ENCODE assay signal across 8 cellular contexts in genomic region chr5:6712136-6712581, GRCh38. TPM values are rescaled to one million over a fixed set of nuclear protein-coding genes. Genes with fewer than 3 reads are reported as not detected.
A peak's percentile ranks its signal among the peaks of the same experiment; 100 is the strongest.
DNase-seq lines count a peak whose midpoint lies in the region; ATAC-seq and TF ChIP-seq lines count a peak whose summit lies in the region.

No MANE protein-coding gene starts in this region.

- no peak overlapping the region for H2BK20ac ChIP-seq in H9 (ENCODE audit: low read depth, low read length, poor library complexity, severe bottlenecking)

- CTCF ChIA-PET in WTC11 (lab: Charles Lee): interaction anchor here (0.8 to 1.5 kb wide), 2 partner anchors 12 to 25 kb away, joined by 3 to 5 read pairs; no protein-coding TSS in a partner anchor

- H2AFZ ChIP-seq in H9 (ENCODE audit: low read length): no peak overlapping the region

- ATAC-seq in WTC11: peak; percentile 30

- peak overlapping the region; percentile 53 for H3K18ac ChIP-seq in H9 (ENCODE audit: insufficient read length, low read depth, low read length)

- peaks cover 11% of the 10 kb centered on the region for H3K23me2 ChIP-seq in H9 (ENCODE audit: insufficient read length, low read depth, low read length, poor library complexity, severe bottlenecking)

- H4K91ac ChIP-seq in H9 (ENCODE audit: insufficient read length, low read depth, low read length): no peak overlapping the region

- no peak overlapping the region for H2BK12ac ChIP-seq in H9 (ENCODE audit: insufficient read length, low read depth, low read length)

- H3K27ac Mint-ChIP-seq in H9: peak overlapping the region in 2 of 3 experiments; percentile 87 to 92; a peak in 4 of 7 replicates
- peak overlapping the region; percentile 86 for H3K27ac Mint-ChIP-seq in WTC11

- H3F3A ChIP-seq in DOHH2 (ENCODE audit: control insufficient read depth, insufficient read depth): peaks cover 3% of the 10 kb centered on the region; the same call in 1 of the 2 replicates

- POLR2A ChIA-PET in WTC11 (lab: Charles Lee): interaction anchor here (0.6 to 1.7 kb wide), 2 partner anchors 14 to 201 kb away, joined by 3 to 8 read pairs; no protein-coding TSS in a partner anchor

- H3K4me2 ChIP-seq in DOHH2 (ENCODE audit: low read length) (peak overlapping the region; percentile 93), H9 (ENCODE audit: insufficient read depth, insufficient read length, low read length) (peak overlapping the region; percentile 87)

- WGBS in H9 (ENCODE audit: extremely low coverage, insufficient read length, low lambda C conversion rate): no CpG with 5 or more reads among the region's 37 CpGs

- no peak overlapping the region for H3K23ac ChIP-seq in H9 (ENCODE audit: insufficient read length, low read depth, low read length)

- H3K4me1 ChIP-seq in DOHH2 (ENCODE audit: control insufficient read depth, low read length) (peaks cover 40% of the 10 kb centered on the region), H9 (ENCODE audit: insufficient read depth, low read length) (no peaks in the 10 kb centered on the region; the same call in 1 of the 2 replicates)

- H3K9me3 Mint-ChIP-seq in H9 (no peaks in the 10 kb centered on the region; a peak in 2 of 5 replicates), WTC11 (no peaks in the 10 kb centered on the region)

- H4K5ac ChIP-seq in H9 (ENCODE audit: insufficient read length, low read depth, low read length): no peak overlapping the region

- H3K27ac ChIP-seq in DOHH2 (ENCODE audit: low read depth, low read length) (peak overlapping the region; percentile 83), H9 (ENCODE audit: insufficient read length, low read depth, low read length) (no peak overlapping the region)

- H3K36me3 Mint-ChIP-seq in H9 (ENCODE audit: insufficient read depth in 1 of 3, low read depth in 3 of 3) (peaks cover 0 to 5% (median 2%) of the 10 kb centered on the region in 3 experiments; a peak in 2 of 7 replicates), WTC11 (no peaks in the 10 kb centered on the region)

- no peaks in the 10 kb centered on the region for H3K9me3 ChIP-seq in DOHH2 (ENCODE audit: control insufficient read depth, insufficient read depth, low read length)
- no peaks in the 10 kb centered on the region for H3K9me3 ChIP-seq in H9 (ENCODE audit: control insufficient read depth, low read depth, low read length)

- no peak overlapping the region for H2BK15ac ChIP-seq in H9 (ENCODE audit: low read depth, low read length)

- peak overlapping the region; percentile 83 for H3K4me3 ChIP-seq in DOHH2 (ENCODE audit: low read length)

- H3K4ac ChIP-seq in H9 (ENCODE audit: low read depth, low read length): no peak overlapping the region

- peak; percentile 56 for DNase-seq in H9
- peak; percentile 41 to 55 for DNase-seq in NCI-H1930 (lab: John Stamatoyannopoulos, UW)
- DNase-seq in WTC11 (ENCODE audit: low spot score): peak; percentile 48
- peak; percentile 54 for DNase-seq in cerebellar cortex (ENCODE audit: low spot score)
- peak; percentile 78 for DNase-seq in kidney tubule cell (ENCODE audit: low spot score)
- DNase-seq in stimulated activated CD4-positive, alpha-beta T cell treated with anti-CD3 and anti-CD28 coated beads, Interleukin-4, amount 100 ng/mL, for 4 hours: peak; percentile 22 to 44
- no peak for DNase-seq in amniotic stem cell (lab: John Stamatoyannopoulos, UW)

- H3K27me3 ChIP-seq in DOHH2 (ENCODE audit: control insufficient read depth, low read length) (no peaks in the 10 kb centered on the region), H9 (ENCODE audit: insufficient read depth, low read length) (no peaks in the 10 kb centered on the region)

- H3K4me3 Mint-ChIP-seq in H9 (peak overlapping the region; percentile 79 to 90), WTC11 (peak overlapping the region; percentile 84)

- no peaks in the 10 kb centered on the region for H3K9me2 ChIP-seq in DOHH2 (replicated peaks; ENCODE audit: control insufficient read depth, low read length)

- peaks cover 21% of the 10 kb centered on the region for H4K20me1 ChIP-seq in DOHH2 (ENCODE audit: control insufficient read depth, insufficient read depth, low read depth, low read length)
- peaks cover 11% of the 10 kb centered on the region for H4K20me1 ChIP-seq in H9 (ENCODE audit: control insufficient read depth, insufficient read depth, insufficient read length)

- H3K36me3 ChIP-seq in DOHH2 (ENCODE audit: control insufficient read depth, low read length): peaks cover 25% of the 10 kb centered on the region

- H3K56ac ChIP-seq in H9 (ENCODE audit: insufficient read length, low read depth, low read length): no peak overlapping the region

- no peak overlapping the region for H2BK5ac ChIP-seq in H9 (ENCODE audit: insufficient read length, low read length)

- H3K79me2 ChIP-seq in DOHH2 (ENCODE audit: control insufficient read depth, low read length) (peaks cover 31% of the 10 kb centered on the region), H9 (ENCODE audit: insufficient read depth, low read length) (peaks cover 14% of the 10 kb centered on the region; the same call in 1 of the 2 replicates)

- TF ChIP-seq CTCF in DOHH2 (IDR thresholded peaks at IDR 0.05; ENCODE audit: low read depth, low read length, poor library complexity, severe bottlenecking) (no peak), H9 (conservative IDR thresholded peaks at IDR 0.05) (no peak), WTC11 (IDR thresholded peaks at IDR 0.05) (no peak)

- H3K79me1 ChIP-seq in H9 (ENCODE audit: insufficient read depth, low read depth, low read length, poor library complexity, severe bottlenecking): peaks cover 8% of the 10 kb centered on the region

- no peak overlapping the region for H2BK120ac ChIP-seq in H9 (ENCODE audit: low read depth, low read length, poor library complexity, severe bottlenecking)

- no peak overlapping the region for H3T11ph ChIP-seq in H9 (ENCODE audit: low read length)

- H3K14ac ChIP-seq in H9 (ENCODE audit: insufficient read depth, low read length): peak overlapping the region; percentile 79

- no peak overlapping the region for H4K8ac ChIP-seq in H9 (replicated peaks; ENCODE audit: insufficient read length, low read depth, low read length)

- H3K4me1 Mint-ChIP-seq in H9 (peaks cover 30% of the 10 kb centered on the region in 2 experiments), WTC11 (peaks cover 30% of the 10 kb centered on the region)

- peak overlapping the region; percentile 54 for H3K9ac ChIP-seq in H9 (ENCODE audit: extremely low read depth, insufficient read length, low read length)

- H3K27me3 Mint-ChIP-seq in H9 (ENCODE audit: low read depth) (peaks cover 19% of the 10 kb centered on the region), WTC11 (ENCODE audit: low read depth) (peaks cover 17% of the 10 kb centered on the region)

- no peak overlapping the region for H2AK5ac ChIP-seq in H9 (ENCODE audit: insufficient read length, low read length)

TF ChIP-seq in WTC11, 78 proteins besides CTCF, POLR2A, EP300 and RAD21:
- no peak for TF ChIP-seq ATF1 (CRISPR knock-in tag; IDR thresholded peaks at IDR 0.05)
- TF ChIP-seq, protein P1, sequence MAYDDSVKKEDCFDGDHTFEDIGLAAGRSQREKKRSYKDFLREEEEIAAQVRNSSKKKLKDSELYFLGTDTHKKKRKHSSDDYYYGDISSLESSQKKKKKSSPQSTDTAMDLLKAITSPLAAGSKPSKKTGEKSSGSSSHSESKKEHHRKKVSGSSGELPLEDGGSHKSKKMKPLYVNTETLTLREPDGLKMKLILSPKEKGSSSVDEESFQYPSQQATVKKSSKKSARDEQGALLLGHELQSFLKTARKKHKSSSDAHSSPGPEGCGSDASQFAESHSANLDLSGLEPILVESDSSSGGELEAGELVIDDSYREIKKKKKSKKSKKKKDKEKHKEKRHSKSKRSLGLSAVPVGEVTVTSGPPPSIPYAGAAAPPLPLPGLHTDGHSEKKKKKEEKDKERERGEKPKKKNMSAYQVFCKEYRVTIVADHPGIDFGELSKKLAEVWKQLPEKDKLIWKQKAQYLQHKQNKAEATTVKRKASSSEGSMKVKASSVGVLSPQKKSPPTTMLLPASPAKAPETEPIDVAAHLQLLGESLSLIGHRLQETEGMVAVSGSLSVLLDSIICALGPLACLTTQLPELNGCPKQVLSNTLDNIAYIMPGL (CRISPR knock-in tag; IDR thresholded peaks at IDR 0.05): peak; percentile 33; the same call in 1 of the 2 replicates

RNA-seq across cellular contexts. Expression of gene TENT4A, which starts 1.1 kb away (rescaled TPM):
- 25.6 and 25.7 TPM in 2 replicates for total RNA-seq in H9 (2021)
- total RNA-seq in WTC11 (2021): 28.7 to 29.4 TPM (median 29.2 TPM) in 3 replicates
